16 cellular contexts compared by ENCODE assay signal in the genomic region with DNA sequence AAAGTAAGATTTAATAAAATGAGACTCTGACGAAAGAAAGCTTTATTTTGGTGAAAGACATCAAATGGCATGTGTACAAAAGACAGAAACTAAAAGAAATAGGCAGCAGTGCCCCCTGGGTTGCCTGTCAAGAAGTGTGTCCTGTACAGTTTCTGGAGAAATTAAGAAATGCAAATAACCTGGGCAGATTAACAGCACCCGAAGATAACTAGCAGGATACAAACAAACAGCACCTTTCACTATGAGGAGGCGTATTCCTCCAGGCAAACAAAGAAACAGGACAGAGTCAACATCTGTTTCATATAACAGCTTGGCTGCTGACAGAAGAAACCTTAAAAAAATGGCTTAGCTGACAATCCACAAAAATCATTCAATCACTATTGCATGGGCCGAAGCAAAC.
A peak's percentile ranks its signal among the peaks of the same experiment; 100 is the strongest.
DNase-seq lines count a peak whose midpoint lies in the region; ATAC-seq, FAIRE-seq and TF ChIP-seq lines count a peak whose summit lies in the region.
"Had no signal": no experiment of that assay in that cellular context is flagged by ENCODE, and none has a peak within 500 bp of the region (broad histone marks: within the 10 kb centered on the region; RNA-seq: fewer than 3 reads in every experiment).

No MANE protein-coding gene starts in this region.

- H4K20me1 ChIP-seq in Loucy (ENCODE audit: insufficient read depth, low read length, poor library complexity, severe bottlenecking) (no peaks in the 10 kb centered on the region), HepG2 (ENCODE audit: insufficient read depth, low read length) (no peaks in the 10 kb centered on the region)

- H3K27me3 ChIP-seq in Loucy (ENCODE audit: insufficient read depth, low read length, poor library complexity, severe bottlenecking) (no peaks in the 10 kb centered on the region), HepG2 (ENCODE audit: control insufficient read depth in 1 of 2, insufficient read depth in 2 of 2, low read length in 2 of 2) (no peaks in the 10 kb centered on the region)
- H3K27me3 ChIP-seq: MG63, neutrophil had no signal

- H3K27ac ChIP-seq in HepG2 (ENCODE audit: extremely low read length, insufficient read depth, low read length), result no peak overlapping the region
- H3K27ac ChIP-seq: 22Rv1, lower lobe of right lung, neutrophil had no signal

- no peak for TF ChIP-seq RAD21 in HepG2 (CRISPR knock-in tag; IDR thresholded peaks at IDR 0.05)

- ATAC-seq in HepG2, result no peak
- ATAC-seq in WTC11, result no peak
- ATAC-seq: activated CD4-positive, CD25-positive, alpha-beta regulatory T cell treated with anti-CD3 and anti-CD28 coated beads, Interleukin-2, amount 50 U/mL, for 24 hours; activated T-cell treated with anti-CD3 and anti-CD28 coated beads, Interleukin-2, amount 50 U/mL, for 4 hours; effector memory CD8-positive, alpha-beta T cell; lower lobe of right lung had no signal

- H2AFZ ChIP-seq in Loucy (ENCODE audit: low read length) (no peak overlapping the region), HepG2 (ENCODE audit: low read length) (no peak overlapping the region)

- H3K4me2 ChIP-seq in Loucy (ENCODE audit: low read depth, low read length, poor library complexity, severe bottlenecking) (no peak overlapping the region), HepG2 (ENCODE audit: low read depth, low read length) (no peak overlapping the region)

- H3K79me2 ChIP-seq in Loucy (ENCODE audit: insufficient read depth, low read length), result no peaks in the 10 kb centered on the region
- no peaks in the 10 kb centered on the region for H3K79me2 ChIP-seq in HepG2 (ENCODE audit: insufficient read depth, low read length)

- H3K4me3 Mint-ChIP-seq in brain (peak overlapping the region in 2 of 5 experiments; percentile 10 to 18), nephron (peak overlapping the region in 1 of 3 experiments; percentile 36), WTC11 (no peak overlapping the region)
- H3K4me3 Mint-ChIP-seq: activated T-cell treated with anti-CD3 and anti-CD28 coated beads, Interleukin-2, amount 50 U/mL, for 4 hours; effector memory CD8-positive, alpha-beta T cell had no signal

- H3K4me3 ChIP-seq in Loucy (ENCODE audit: low read length, poor library complexity, severe bottlenecking), result no peak overlapping the region
- no peak overlapping the region for H3K4me3 ChIP-seq in HepG2 (replicated peaks in 1 of 3; ENCODE audit: insufficient read depth in 1 of 3, low read depth in 2 of 3, low read length in 3 of 3)
- H3K4me3 ChIP-seq: lower lobe of right lung, MG63 had no signal

- TF ChIP-seq POLR2A in HepG2 (IDR thresholded peaks at IDR 0.05; ENCODE audit: insufficient read depth in 1 of 2, low read depth in 2 of 2, low read length in 2 of 2), result no peak

- FAIRE-seq in HepG2 (lab: Jason Lieb, UNC), result no peak

- no peaks in the 10 kb centered on the region for H3F3A ChIP-seq in Loucy (ENCODE audit: low read depth)

- H3K36me3 Mint-ChIP-seq in brain, result no peaks in the 10 kb centered on the region
- H3K36me3 Mint-ChIP-seq in nephron (ENCODE audit: low read depth), result peaks cover 15% of the 10 kb centered on the region
- H3K36me3 Mint-ChIP-seq in WTC11, result no peaks in the 10 kb centered on the region

- H3K4me1 ChIP-seq in Loucy (ENCODE audit: insufficient read depth, low read length, poor library complexity, severe bottlenecking) (no peaks in the 10 kb centered on the region), HepG2 (ENCODE audit: insufficient read depth, low read length) (no peaks in the 10 kb centered on the region)
- H3K4me1 ChIP-seq: lower lobe of right lung had no signal

- DNase-seq in DMS53 (lab: John Stamatoyannopoulos, UW) (peak; percentile 35), DMS53 treated with DMSO at 0.1 percent for 48 hours (lab: John Stamatoyannopoulos, UW; ENCODE audit: unreplicated experiment) (no peak), NCI-H1930 (lab: John Stamatoyannopoulos, UW) (no peak), HepG2 (ENCODE audit: low spot score) (no peak), WTC11 (ENCODE audit: low spot score) (no peak)
- DNase-seq: activated T-cell treated with anti-CD3 and anti-CD28 coated beads, Interleukin-2, amount 50 U/mL, for 4 hours; effector memory CD8-positive, alpha-beta T cell; hippocampal formation; lower lobe of right lung; MG63 had no signal

- whole genome bisulfite sequencing in HepG2 (ENCODE audit: low lambda C conversion rate), result 65% methylated on average over 4 of the region's 4 CpGs

- H3K9me3 ChIP-seq in Loucy (ENCODE audit: insufficient read depth, low read depth, low read length), result no peaks in the 10 kb centered on the region
- H3K9me3 ChIP-seq in HepG2 (ENCODE audit: low read length), result no peaks in the 10 kb centered on the region
- H3K9me3 ChIP-seq: lower lobe of right lung, MG63, neutrophil had no signal

- H3K27me3 Mint-ChIP-seq in brain (no peaks in the 10 kb centered on the region), nephron (ENCODE audit: low read depth) (no peaks in the 10 kb centered on the region), WTC11 (ENCODE audit: low read depth) (no peaks in the 10 kb centered on the region)
- H3K27me3 Mint-ChIP-seq: effector memory CD8-positive, alpha-beta T cell had no signal

- H3K27ac Mint-ChIP-seq in brain (peak overlapping the region in 2 of 5 experiments; percentile 23 to 68), nephron (peak overlapping the region; percentile 72 to 89 (median 83)), WTC11 (no peak overlapping the region)

- TF ChIP-seq EP300 in HepG2 (IDR thresholded peaks at IDR 0.05; ENCODE audit: low read depth in 2 of 2, low read length in 2 of 2), result no peak
- no peak for TF ChIP-seq EP300 in HepG2 (CRISPR knock-in tag; IDR thresholded peaks at IDR 0.05; ENCODE audit: borderline replicate concordance)

- no TSS peak for BruUV-seq in HepG2 (replicated peaks; lab: Mats Ljungman, UMichigan)

- CTCF ChIA-PET in HepG2 (lab: Yijun Ruan, JAX; ENCODE audit: low intra/inter-chr PET ratio, low total read pairs) (no interaction called here), WTC11 (lab: Charles Lee) (no interaction called here)

- H3K4me1 Mint-ChIP-seq in brain, result peaks cover 30% of the 10 kb centered on the region
- H3K4me1 Mint-ChIP-seq in nephron, result peaks cover 37% of the 10 kb centered on the region
- H3K4me1 Mint-ChIP-seq in WTC11, result peaks cover 12% of the 10 kb centered on the region

- no peaks in the 10 kb centered on the region for H3K9me2 ChIP-seq in Loucy (replicated peaks; ENCODE audit: low read depth, low read length)

- H3K9ac ChIP-seq in Loucy (ENCODE audit: low read depth, low read length, poor library complexity, severe bottlenecking) (no peak overlapping the region), HepG2 (ENCODE audit: insufficient read depth, low read depth, low read length) (no peak overlapping the region)

- no peaks in the 10 kb centered on the region for H3K36me3 ChIP-seq in Loucy (ENCODE audit: insufficient read depth, low read length)
- no peaks in the 10 kb centered on the region for H3K36me3 ChIP-seq in HepG2 (replicated peaks in 1 of 2; ENCODE audit: control insufficient read depth in 1 of 2, insufficient read depth in 2 of 2, low read length in 2 of 2)
- H3K36me3 ChIP-seq: lower lobe of right lung, MG63, neutrophil had no signal

- no peaks in the 10 kb centered on the region for H3K9me3 Mint-ChIP-seq in brain
- H3K9me3 Mint-ChIP-seq in nephron, result no peaks in the 10 kb centered on the region
- no peaks in the 10 kb centered on the region for H3K9me3 Mint-ChIP-seq in WTC11
- H3K9me3 Mint-ChIP-seq: activated T-cell treated with anti-CD3 and anti-CD28 coated beads, Interleukin-2, amount 50 U/mL, for 4 hours; effector memory CD8-positive, alpha-beta T cell had no signal

- TF ChIP-seq CTCF in Loucy (conservative IDR thresholded peaks at IDR 0.05; ENCODE audit: low read length) (0 out of 2 replicates have a peak, but pooled peaks have one; percentile 18), brain (conservative IDR thresholded peaks at IDR 0.05) (peak; percentile 26 to 30), nephron (IDR thresholded peaks at IDR 0.05; ENCODE audit: unreplicated experiment in 3 of 3) (peak in 2 of 3 experiments; percentile 17 to 24), HepG2 (CRISPR knock-in tag; IDR thresholded peaks at IDR 0.05) (no peak), WTC11 (IDR thresholded peaks at IDR 0.05) (no peak)

- intact Hi-C loops in HepG2 (cut with micrococcal nuclease; ENCODE audit: unreplicated experiment), result no loop called here

- in situ Hi-C loops in HepG2 (cut with HindIII; ENCODE audit: extremely low pct_ligation_motif_present, low pct_unique_long_range_greater_than_20kb), result no loop called here

- POLR2A ChIA-PET in HepG2 (lab: Yijun Ruan, JAX), result no interaction called here
- POLR2A ChIA-PET in WTC11 (lab: Charles Lee), result no interaction called here

TF ChIP-seq in HepG2, 621 proteins besides CTCF, POLR2A, EP300 and RAD21 (continues in another document):
- TF ChIP-seq, protein P1, sequence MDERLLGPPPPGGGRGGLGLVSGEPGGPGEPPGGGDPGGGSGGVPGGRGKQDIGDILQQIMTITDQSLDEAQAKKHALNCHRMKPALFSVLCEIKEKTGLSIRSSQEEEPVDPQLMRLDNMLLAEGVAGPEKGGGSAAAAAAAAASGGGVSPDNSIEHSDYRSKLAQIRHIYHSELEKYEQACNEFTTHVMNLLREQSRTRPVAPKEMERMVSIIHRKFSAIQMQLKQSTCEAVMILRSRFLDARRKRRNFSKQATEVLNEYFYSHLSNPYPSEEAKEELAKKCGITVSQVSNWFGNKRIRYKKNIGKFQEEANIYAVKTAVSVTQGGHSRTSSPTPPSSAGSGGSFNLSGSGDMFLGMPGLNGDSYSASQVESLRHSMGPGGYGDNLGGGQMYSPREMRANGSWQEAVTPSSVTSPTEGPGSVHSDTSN (CRISPR knock-in tag; IDR thresholded peaks at IDR 0.05), result no peak

Comparison
In these comparisons a context has a peak if more than half of its experiments do, and no peak if none do; other contexts are left out.
1. CTCF ChIP-seq: peak in Loucy (single experiment), brain (2 of 2) and nephron (2 of 3); none in HepG2 (single experiment) and WTC11 (single experiment).